ENCODE assay signal across 8 cellular contexts in the genomic region with DNA sequence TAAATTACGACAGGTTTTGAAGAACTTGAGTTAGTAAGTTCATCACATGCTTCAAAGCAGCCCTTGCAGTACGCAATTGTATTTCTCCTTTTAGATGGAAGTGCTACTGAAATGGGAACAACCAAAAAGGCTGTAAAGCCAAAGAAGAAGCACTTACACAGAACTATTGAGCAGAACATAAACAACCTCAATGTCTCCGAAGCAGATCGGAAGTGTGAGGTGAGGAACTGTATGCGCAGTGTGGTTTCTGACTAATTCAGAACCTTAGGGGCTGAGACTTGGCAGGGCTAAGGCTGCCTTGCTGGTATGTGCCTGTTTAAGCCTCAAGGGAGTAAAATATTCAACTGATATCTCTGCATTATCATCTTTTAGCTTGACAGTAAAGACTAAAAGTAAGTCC. TPM values are rescaled to one million over a fixed set of nuclear protein-coding genes. Genes with fewer than 3 reads are reported as not detected.
DNase-seq lines count a peak whose midpoint lies in the region; ATAC-seq, FAIRE-seq and TF ChIP-seq lines count a peak whose summit lies in the region.

No MANE protein-coding gene starts in this region.

- no TSS peak for BruUV-seq in PC-3 (replicated peaks; lab: Mats Ljungman, UMichigan)

- peak; percentile 96 for FAIRE-seq in GM12892 (lab: Jason Lieb, UNC)

- no peak overlapping the region for H2AFZ ChIP-seq in OCI-LY1 (ENCODE audit: low read length)
- H2AFZ ChIP-seq in PC-3 (ENCODE audit: low read length) = no peak overlapping the region
- no peak overlapping the region for H2AFZ ChIP-seq in trophoblast cell (ENCODE audit: insufficient read depth, low read length, poor library complexity)
- no peak overlapping the region for H2AFZ ChIP-seq in Karpas-422 (ENCODE audit: low read length)

- H2BK12ac ChIP-seq in trophoblast cell (ENCODE audit: low read length) = no peak overlapping the region

- WGBS in trophoblast cell (ENCODE audit: extremely low coverage, insufficient coverage, insufficient read length) = no CpG with 5 or more reads among the region's 5 CpGs

- no peak overlapping the region for H3K23ac ChIP-seq in trophoblast cell (ENCODE audit: low read length)

- H2BK120ac ChIP-seq in trophoblast cell (ENCODE audit: insufficient read depth, low read length, poor library complexity) = no peak overlapping the region

- POLR2A ChIA-PET in PC-3 (lab: Charles Lee; ENCODE audit: unreplicated experiment) = no interaction called here

- no peak overlapping the region for H4K8ac ChIP-seq in trophoblast cell (ENCODE audit: low read depth, low read length)

- H3K27me3 ChIP-seq in OCI-LY1 (ENCODE audit: insufficient read depth, low read length) (no peaks in the 10 kb centered on the region), PC-3 (ENCODE audit: low read length) (no peaks in the 10 kb centered on the region), trophoblast cell (ENCODE audit: insufficient read depth, low read length) (no peaks in the 10 kb centered on the region), Karpas-422 (ENCODE audit: low read length) (no peaks in the 10 kb centered on the region)

- no peak overlapping the region for H3K4ac ChIP-seq in trophoblast cell (ENCODE audit: low read depth, low read length)

- intact Hi-C loops in PC-3 (cut with micrococcal nuclease) = loop anchor here (5.0 kb wide), 1 partner anchor 163 kb away; the partner anchor contains the start of gene NEURL3

- H3K79me2 ChIP-seq in OCI-LY1 (ENCODE audit: insufficient read depth, low read length) (peaks cover 21% of the 10 kb centered on the region), PC-3 (ENCODE audit: low read length) (peaks cover 50% of the 10 kb centered on the region), trophoblast cell (ENCODE audit: control insufficient read depth, insufficient read depth, low read length, poor library complexity) (no peaks in the 10 kb centered on the region), Karpas-422 (ENCODE audit: low read length) (peaks cover 42% of the 10 kb centered on the region)

- TF ChIP-seq CTCF in OCI-LY1 (IDR thresholded peaks at IDR 0.05; ENCODE audit: low read length) (no peak), PC-3 (conservative IDR thresholded peaks at IDR 0.05; ENCODE audit: low read depth, low read length) (no peak)

- H2BK5ac ChIP-seq in trophoblast cell (ENCODE audit: low read depth, low read length, poor library complexity) = no peak overlapping the region

- H3K9me3 ChIP-seq in OCI-LY1 (ENCODE audit: low read length) (no peaks in the 10 kb centered on the region), PC-3 (ENCODE audit: low read length) (no peaks in the 10 kb centered on the region), trophoblast cell (ENCODE audit: insufficient read depth, low read depth, low read length) (no peaks in the 10 kb centered on the region), Karpas-422 (ENCODE audit: low read length) (no peaks in the 10 kb centered on the region)

- no peak overlapping the region for H2AK5ac ChIP-seq in trophoblast cell (ENCODE audit: low read length)

- no peak for TF ChIP-seq POLR2A in GM12892 (IDR thresholded peaks at IDR 0.05; ENCODE audit: low read depth, low read length)

- no peaks in the 10 kb centered on the region for H3K79me1 ChIP-seq in trophoblast cell (ENCODE audit: low read length)

- H4K91ac ChIP-seq in trophoblast cell (ENCODE audit: low read depth, low read length) = no peak overlapping the region

- H3K4me1 ChIP-seq in OCI-LY1 (ENCODE audit: insufficient read depth, low read length, severe bottlenecking) = peaks cover 16% of the 10 kb centered on the region
- peaks cover 32% of the 10 kb centered on the region for H3K4me1 ChIP-seq in PC-3 (ENCODE audit: insufficient read depth, low read length)
- no peaks in the 10 kb centered on the region for H3K4me1 ChIP-seq in trophoblast cell (ENCODE audit: control insufficient read depth in 1 of 2, insufficient read depth in 2 of 2, low read length in 2 of 2)
- no peaks in the 10 kb centered on the region for H3K4me1 ChIP-seq in Karpas-422 (ENCODE audit: low read length)

- H4K20me1 ChIP-seq in OCI-LY1 (ENCODE audit: insufficient read depth, low read length) = no peaks in the 10 kb centered on the region
- peaks cover 10% of the 10 kb centered on the region; the same call in 1 of the 2 replicates for H4K20me1 ChIP-seq in PC-3 (ENCODE audit: low read length)
- no peaks in the 10 kb centered on the region for H4K20me1 ChIP-seq in Karpas-422 (ENCODE audit: insufficient read depth, low read depth, low read length)

- CTCF ChIA-PET in PC-3 (lab: Charles Lee) = no interaction called here

- H3K9me2 ChIP-seq in OCI-LY1 (ENCODE audit: low read depth, low read length) = no peaks in the 10 kb centered on the region
- no peaks in the 10 kb centered on the region for H3K9me2 ChIP-seq in PC-3 (replicated peaks; ENCODE audit: low read length)
- no peaks in the 10 kb centered on the region for H3K9me2 ChIP-seq in Karpas-422 (replicated peaks; ENCODE audit: insufficient read depth, low read length)

- ATAC-seq in GM21576 (IDR thresholded peaks at IDR 0.05; ENCODE audit: unreplicated experiment) (peak; percentile 77), PC-3 (no peak)

- H3K14ac ChIP-seq in trophoblast cell (ENCODE audit: low read length) = no peak overlapping the region

- H3F3A ChIP-seq in OCI-LY1 (ENCODE audit: insufficient read depth, low read length) (no peaks in the 10 kb centered on the region), PC-3 (ENCODE audit: low read length, unreplicated experiment) (no peaks in the 10 kb centered on the region)

- DNase-seq in GM12892 (ENCODE audit: insufficient read length) (peak; percentile 39), globus pallidus (ENCODE audit: low spot score) (peak; percentile 51), PC-3 (no peak), NOMO-1 (lab: John Stamatoyannopoulos, UW; ENCODE audit: unreplicated experiment in 2 of 2) (no peak), trophoblast cell (no peak), Karpas-422 (no peak)

- H3K4me2 ChIP-seq in OCI-LY1 (ENCODE audit: low read length) (no peak overlapping the region), PC-3 (ENCODE audit: low read length) (no peak overlapping the region), trophoblast cell (ENCODE audit: low read length) (no peak overlapping the region), Karpas-422 (ENCODE audit: low read depth, low read length, poor library complexity, severe bottlenecking) (no peak overlapping the region)

- H3K4me3 ChIP-seq in OCI-LY1 (ENCODE audit: low read depth, low read length, poor library complexity, severe bottlenecking) = no peak overlapping the region
- H3K4me3 ChIP-seq in PC-3 (ENCODE audit: low read length) = no peak overlapping the region
- H3K4me3 ChIP-seq in trophoblast cell (ENCODE audit: low read depth, low read length) = no peak overlapping the region
- no peak overlapping the region for H3K4me3 ChIP-seq in Karpas-422 (ENCODE audit: low read length)

- no peak overlapping the region for H3K9ac ChIP-seq in OCI-LY1 (ENCODE audit: low read length)
- no peak overlapping the region for H3K9ac ChIP-seq in PC-3 (ENCODE audit: low read length)
- no peak overlapping the region for H3K9ac ChIP-seq in trophoblast cell (ENCODE audit: low read length)
- H3K9ac ChIP-seq in Karpas-422 (ENCODE audit: low read length) = no peak overlapping the region

- peak overlapping the region; percentile 35 for H3K27ac ChIP-seq in OCI-LY1 (ENCODE audit: low read depth, low read length, poor library complexity, severe bottlenecking)
- H3K27ac ChIP-seq in PC-3 (ENCODE audit: low read length) = no peak overlapping the region
- no peak overlapping the region for H3K27ac ChIP-seq in trophoblast cell (ENCODE audit: low read depth, low read length)
- no peak overlapping the region for H3K27ac ChIP-seq in Karpas-422 (ENCODE audit: low read length)

- H4K12ac ChIP-seq in trophoblast cell (ENCODE audit: low read depth, low read length) = no peak overlapping the region

- peaks cover 82% of the 10 kb centered on the region for H3K36me3 ChIP-seq in OCI-LY1 (ENCODE audit: insufficient read depth, low read length)
- H3K36me3 ChIP-seq in PC-3 (ENCODE audit: low read depth, low read length) = peaks cover 50% of the 10 kb centered on the region
- peaks cover 30 to 36% of the 10 kb centered on the region in 2 experiments for H3K36me3 ChIP-seq in trophoblast cell (ENCODE audit: control insufficient read depth in 1 of 2, insufficient read depth in 2 of 2, low read length in 2 of 2)
- peaks cover 35% of the 10 kb centered on the region; the same call in 1 of the 2 replicates for H3K36me3 ChIP-seq in Karpas-422 (ENCODE audit: insufficient read depth, low read length)

- no peak overlapping the region for H3K18ac ChIP-seq in trophoblast cell (ENCODE audit: low read length)

RNA-seq across cellular contexts. Expression of gene NCAPH, which starts 8.4 kb away (rescaled TPM):
- 29.0 TPM for polyA plus RNA-seq in GM12892 (2012; ENCODE audit: missing spikeins)
- total RNA-seq in PC-3 (2014; rRNA removed) = 85.5 and 89.6 TPM in 2 replicates
- 22.8 and 23.0 TPM in 2 replicates for polyA plus RNA-seq in trophoblast cell (2013)
- 23.1 and 24.2 TPM in 2 replicates for total RNA-seq in Karpas-422 (2014; rRNA removed; shearing (Covaris generic); ENCODE audit: low replicate concordance)

RNA-seq across cellular contexts. Expression of gene ITPRIPL1, which starts 18.9 kb away (rescaled TPM):
- 11.7 TPM for polyA plus RNA-seq in GM12892 (2012; ENCODE audit: missing spikeins)
- not detected in 2 replicates for total RNA-seq in PC-3 (2014; rRNA removed)
- polyA plus RNA-seq in trophoblast cell (2013) = 1.4 and 1.5 TPM in 2 replicates
- 12.4 and 21.2 TPM in 2 replicates for total RNA-seq in Karpas-422 (2014; rRNA removed; shearing (Covaris generic); ENCODE audit: low replicate concordance)

RNA-seq across cellular contexts. Expression of gene SNRNP200, which starts 38.7 kb away (rescaled TPM):
- 79.0 TPM for polyA plus RNA-seq in GM12892 (2012; ENCODE audit: missing spikeins)
- 77.8 and 124 TPM in 2 replicates for total RNA-seq in PC-3 (2014; rRNA removed)
- 75.8 and 76.3 TPM in 2 replicates for polyA plus RNA-seq in trophoblast cell (2013)
- 68.1 and 83.8 TPM in 2 replicates for total RNA-seq in Karpas-422 (2014; rRNA removed; shearing (Covaris generic); ENCODE audit: low replicate concordance)

Comparison
In these comparisons a context has a peak if more than half of its experiments do, and no peak if none do; other contexts are left out.
1. DNase-seq: peak in GM12892 (single experiment) and globus pallidus (single experiment); none in PC-3 (single experiment), NOMO-1 (0 of 2), trophoblast cell (0 of 2) and Karpas-422 (single experiment).
2. RNA of gene ITPRIPL1, which starts 18.9 kb away (total RNA-seq): 12.4 to 21.2 TPM in Karpas-422; not detected in PC-3; every median in the first group is over 10 times any median in the second.